In the genomic region with DNA sequence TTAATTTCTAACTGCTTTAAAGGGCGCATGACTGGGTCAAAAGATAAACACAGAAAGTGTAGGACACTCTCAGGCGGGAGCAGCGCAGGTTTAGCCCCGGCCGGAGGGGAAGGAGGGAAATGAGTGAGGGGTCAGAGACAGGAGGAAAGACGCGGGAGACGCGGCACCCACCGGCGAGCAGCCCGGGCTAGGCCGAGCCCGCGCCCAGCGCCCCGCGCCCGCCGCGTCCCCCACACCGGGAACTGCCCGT, we compare ENCODE assay signal across 8 cellular contexts. TPM values are rescaled to one million over a fixed set of nuclear protein-coding genes. Genes with fewer than 3 reads are reported as not detected.
A peak's percentile ranks its signal among the peaks of the same experiment; 100 is the strongest.
DNase-seq lines count a peak whose midpoint lies in the region; ATAC-seq and TF ChIP-seq lines count a peak whose summit lies in the region.

No MANE protein-coding gene starts in this region.

- H3K4me3 ChIP-seq in PC-9 (peak overlapping the region; percentile 99), fibroblast of lung (replicated peaks in 1 of 4; ENCODE audit: control extremely low read depth in 1 of 4, insufficient read depth in 1 of 4, low read depth in 3 of 4, low read length in 4 of 4) (peak overlapping the region; percentile 69 to 92 (median 74))

- H3K4me1 ChIP-seq in PC-9 (replicated peaks; ENCODE audit: insufficient read depth): peaks cover 22% of the 10 kb centered on the region
- H3K4me1 ChIP-seq in fibroblast of lung (ENCODE audit: control insufficient read depth, extremely low read depth, insufficient read depth, low read length): peaks cover 3% of the 10 kb centered on the region

- TF ChIP-seq CTCF in PC-9 (conservative IDR thresholded peaks at IDR 0.05) (no peak), fibroblast of lung (conservative IDR thresholded peaks at IDR 0.05 in 1 of 2, IDR thresholded peaks at IDR 0.05 in 1 of 2; ENCODE audit: low read depth in 1 of 2, low read length in 2 of 2) (no peak)

- H3K27ac ChIP-seq in PC-9 (peak overlapping the region; percentile 70), fibroblast of lung (ENCODE audit: insufficient read depth, low read length) (peak overlapping the region; percentile 46)

- BruUV-seq in PC-9 (replicated peaks; lab: Mats Ljungman, UMichigan): no TSS peak

- H3K27me3 ChIP-seq in PC-9 (ENCODE audit: insufficient read depth, low read depth) (no peaks in the 10 kb centered on the region), fibroblast of lung (ENCODE audit: control insufficient read depth, insufficient read depth, low read length) (no peaks in the 10 kb centered on the region)

- POLR2A ChIA-PET in PC-9 (lab: Charles Lee; ENCODE audit: unreplicated experiment): no interaction called here

- H3K36me3 ChIP-seq in PC-9 (ENCODE audit: low read depth) (no peaks in the 10 kb centered on the region), fibroblast of lung (ENCODE audit: control insufficient read depth, insufficient read depth, low read length) (no peaks in the 10 kb centered on the region)

- H3K79me2 ChIP-seq in PC-9 (ENCODE audit: low read depth): peaks cover 49% of the 10 kb centered on the region
- H3K79me2 ChIP-seq in fibroblast of lung (ENCODE audit: control insufficient read depth, insufficient read depth, low read length): peaks cover 29% of the 10 kb centered on the region

- no peak for TF ChIP-seq POLR2A in erythroblast (IDR thresholded peaks at IDR 0.05; ENCODE audit: low read length)

- peak overlapping the region; percentile 96 for H2AFZ ChIP-seq in PC-9
- peak overlapping the region; percentile 54 for H2AFZ ChIP-seq in fibroblast of lung (ENCODE audit: low read length)

- peaks cover 14% of the 10 kb centered on the region; the same call in 1 of the 2 replicates for H3F3A ChIP-seq in PC-9 (ENCODE audit: insufficient read depth, low read depth)

- ATAC-seq in sciatic nerve (no peak), HG03175 (IDR thresholded peaks at IDR 0.05; ENCODE audit: unreplicated experiment) (no peak)

- intact Hi-C loops in PC-9 (cut with micrococcal nuclease; ENCODE audit: unreplicated experiment): loop anchor here (5.0 kb wide), 3 partner anchors 93 to 423 kb away; a partner anchor contains a TSS
- intact Hi-C loops in sciatic nerve (cut with DNase I): no loop called here

- peak; percentile 10 for DNase-seq in stimulated activated CD8-positive, alpha-beta memory T cell treated with anti-CD3 and anti-CD28 coated beads, Interleukin-15, amount 100 ng/mL, for 24 hours (ENCODE audit: low read depth)
- no peak for DNase-seq in stimulated activated CD8-positive, alpha-beta memory T cell treated with anti-CD3 and anti-CD28 coated beads, Interleukin-4, amount 100 ng/mL, for 48 hours
- no peak for DNase-seq in PC-9
- no peak for DNase-seq in fibroblast of lung (ENCODE audit: low read depth in 2 of 2)
- DNase-seq in sciatic nerve (ENCODE audit: low spot score): peak; percentile 61
- no peak for DNase-seq in erythroblast (lab: John Stamatoyannopoulos, UW)
- no peak for DNase-seq in stimulated activated CD4-positive, alpha-beta T cell treated with anti-CD3 and anti-CD28 coated beads, Interleukin-12 subunit alpha, Interleukin-12 subunit beta, amount 100 ng/mL, for 4 hours

- no peaks in the 10 kb centered on the region for H3K9me2 ChIP-seq in PC-9 (ENCODE audit: insufficient read depth)

- H3K9me3 ChIP-seq in PC-9 (ENCODE audit: insufficient read depth, low read depth): no peaks in the 10 kb centered on the region
- H3K9me3 ChIP-seq in fibroblast of lung (ENCODE audit: control insufficient read depth, insufficient read depth, low read depth, low read length): no peaks in the 10 kb centered on the region

- CTCF ChIA-PET in PC-9 (lab: Charles Lee): no interaction called here

- H3K4me2 ChIP-seq in PC-9: peak overlapping the region; percentile 97
- H3K4me2 ChIP-seq in fibroblast of lung (ENCODE audit: extremely low read depth, insufficient read depth, low read length): peak overlapping the region; percentile 53

- peak overlapping the region; percentile 62 for H3K9ac ChIP-seq in fibroblast of lung (ENCODE audit: insufficient read depth, low read length)

- H4K20me1 ChIP-seq in PC-9 (ENCODE audit: insufficient read depth): no peaks in the 10 kb centered on the region
- no peaks in the 10 kb centered on the region for H4K20me1 ChIP-seq in fibroblast of lung (ENCODE audit: control insufficient read depth, extremely low read depth, insufficient read depth, low read length)

RNA-seq across cellular contexts. Expression of a gene that starts 0.6 kb away (rescaled TPM):
- total RNA-seq in PC-9 (2021): 7.8 TPM in 2 replicates
- total RNA-seq in fibroblast of lung: 10.5 and 10.7 TPM in 2 replicates
- polyA plus RNA-seq in fibroblast of lung: 14.6 and 14.8 TPM in 2 replicates
- polyA plus RNA-seq in fibroblast of lung (2012): 8.4 TPM in 2 replicates
- polyA minus RNA-seq in fibroblast of lung (ENCODE audit: low replicate concordance): 0.12 and 0.48 TPM in 2 replicates
- 19.5 TPM for total RNA-seq in sciatic nerve

Comparison
In these comparisons a context has a peak if more than half of its experiments do, and no peak if none do; other contexts are left out.
1. DNase-seq: peak in stimulated activated CD8-positive, alpha-beta memory T cell treated with anti-CD3 and anti-CD28 coated beads, Interleukin-15, amount 100 ng/mL, for 24 hours (single experiment) and sciatic nerve (single experiment); none in stimulated activated CD8-positive, alpha-beta memory T cell treated with anti-CD3 and anti-CD28 coated beads, Interleukin-4, amount 100 ng/mL, for 48 hours (single experiment), PC-9 (0 of 2), fibroblast of lung (0 of 2), erythroblast (0 of 2) and stimulated activated CD4-positive, alpha-beta T cell treated with anti-CD3 and anti-CD28 coated beads, Interleukin-12 subunit alpha, Interleukin-12 subunit beta, amount 100 ng/mL, for 4 hours (single experiment).